ENCODE assay signal across 14 cellular contexts in genomic region chr9:137370865-137371520, GRCh38. TPM values are rescaled to one million over a fixed set of nuclear protein-coding genes. Genes with fewer than 3 reads are reported as not detected.
A peak's percentile ranks its signal among the peaks of the same experiment; 100 is the strongest.
DNase-seq lines count a peak whose midpoint lies in the region; ATAC-seq and TF ChIP-seq lines count a peak whose summit lies in the region.
"Had no signal": no experiment of that assay in that cellular context is flagged by ENCODE, and none has a peak within 500 bp of the region (broad histone marks: within the 10 kb centered on the region; RNA-seq: fewer than 3 reads in every experiment).

No MANE protein-coding gene starts in this region.

- H3K4me3 ChIP-seq in osteoblast (ENCODE audit: insufficient read depth, low read length), result no peak overlapping the region
- no peak overlapping the region for H3K4me3 ChIP-seq in effector memory CD4-positive, alpha-beta T cell (ENCODE audit: insufficient read depth, low read depth, low read length, poor library complexity, severe bottlenecking)
- H3K4me3 ChIP-seq: adrenal gland, suprapubic skin had no signal

- intact Hi-C loops in head of caudate nucleus (cut with DNase I), result no loop called here

- no peak overlapping the region for H3K27ac Mint-ChIP-seq in stimulated activated naive CD8-positive, alpha-beta T cell treated with anti-CD3 and anti-CD28 coated beads, Interleukin-15, amount 100 ng/mL, for 72 hours

- no peak overlapping the region for H2AFZ ChIP-seq in osteoblast (ENCODE audit: low read length)

- no peak overlapping the region for H3K27ac ChIP-seq in osteoblast (ENCODE audit: low read depth, low read length)
- H3K27ac ChIP-seq in effector memory CD4-positive, alpha-beta T cell (ENCODE audit: insufficient read depth, low read length, poor library complexity, severe bottlenecking), result no peak overlapping the region
- H3K27ac ChIP-seq: adrenal gland, suprapubic skin had no signal

- H3K27me3 ChIP-seq in osteoblast (ENCODE audit: insufficient read depth, low read length), result no peaks in the 10 kb centered on the region
- no peaks in the 10 kb centered on the region for H3K27me3 ChIP-seq in effector memory CD4-positive, alpha-beta T cell (replicated peaks; ENCODE audit: control insufficient read depth, insufficient read depth, low read length, poor library complexity, severe bottlenecking)
- H3K27me3 ChIP-seq: adrenal gland, suprapubic skin had no signal

- TF ChIP-seq CTCF in osteoblast (IDR thresholded peaks at IDR 0.05; ENCODE audit: extremely low read depth, low read depth, low read length), result no peak
- TF ChIP-seq CTCF in GM10248 (IDR thresholded peaks at IDR 0.05; ENCODE audit: control extremely low read depth, extremely low read depth, low read depth, missing control alignments), result no peak

- POLR2A ChIA-PET in GM10248 (lab: Yijun Ruan, JAX), result no interaction called here

- no peaks in the 10 kb centered on the region for H3K79me2 ChIP-seq in osteoblast (ENCODE audit: insufficient read depth, low read length)

- no peak overlapping the region for H3K4me2 ChIP-seq in osteoblast (ENCODE audit: insufficient read depth, low read length)

- H3K36me3 ChIP-seq in osteoblast (ENCODE audit: insufficient read depth, low read length), result no peaks in the 10 kb centered on the region
- H3K36me3 ChIP-seq in effector memory CD4-positive, alpha-beta T cell (ENCODE audit: control insufficient read depth, insufficient read depth, low read length), result no peaks in the 10 kb centered on the region
- H3K36me3 ChIP-seq: adrenal gland had no signal

- H3K4me3 Mint-ChIP-seq in stimulated activated naive CD8-positive, alpha-beta T cell treated with anti-CD3 and anti-CD28 coated beads, Interleukin-15, amount 100 ng/mL, for 72 hours, result no peak overlapping the region

- H3K4me1 ChIP-seq in osteoblast (ENCODE audit: insufficient read depth, low read length), result no peaks in the 10 kb centered on the region
- no peaks in the 10 kb centered on the region for H3K4me1 ChIP-seq in effector memory CD4-positive, alpha-beta T cell (ENCODE audit: control insufficient read depth, insufficient read depth, low read length, poor library complexity, severe bottlenecking)
- H3K4me1 ChIP-seq: adrenal gland, suprapubic skin had no signal

- H3K4me1 Mint-ChIP-seq in stimulated activated naive CD8-positive, alpha-beta T cell treated with anti-CD3 and anti-CD28 coated beads, Interleukin-15, amount 100 ng/mL, for 72 hours, result no peaks in the 10 kb centered on the region

- no peaks in the 10 kb centered on the region for H3K27me3 Mint-ChIP-seq in stimulated activated naive CD8-positive, alpha-beta T cell treated with anti-CD3 and anti-CD28 coated beads, Interleukin-15, amount 100 ng/mL, for 72 hours

- peak; percentile 24 for ATAC-seq in stimulated activated naive CD8-positive, alpha-beta T cell treated with anti-CD3 and anti-CD28 coated beads, Interleukin-15, amount 100 ng/mL, for 72 hours
- ATAC-seq in stimulated activated naive CD8-positive, alpha-beta T cell treated with anti-CD3 and anti-CD28 coated beads, Interleukin-15, Interleukin-2, amounts not matched to agents 100 U/mL and 50 U/mL, for 24 hours, result no peak
- ATAC-seq in HG02623 (IDR thresholded peaks at IDR 0.05; ENCODE audit: unreplicated experiment) (no peak), HG03469 (IDR thresholded peaks at IDR 0.05; ENCODE audit: unreplicated experiment) (no peak)

- H4K20me1 ChIP-seq in osteoblast (ENCODE audit: insufficient read depth, low read length), result no peaks in the 10 kb centered on the region

- CTCF ChIA-PET in GM10248 (lab: Yijun Ruan, JAX), result no interaction called here

- H3K9me3 Mint-ChIP-seq in stimulated activated naive CD8-positive, alpha-beta T cell treated with anti-CD3 and anti-CD28 coated beads, Interleukin-15, amount 100 ng/mL, for 72 hours, result no peaks in the 10 kb centered on the region

- DNase-seq in stimulated activated naive CD8-positive, alpha-beta T cell treated with anti-CD3 and anti-CD28 coated beads, Interleukin-15, amount 100 ng/mL, for 72 hours, result no peak
- no peak for DNase-seq in stimulated activated naive CD8-positive, alpha-beta T cell treated with anti-CD3 and anti-CD28 coated beads, Interleukin-15, Interleukin-2, amounts not matched to agents 100 U/mL and 50 U/mL, for 24 hours
- DNase-seq in head of caudate nucleus (peak; percentile 19 to 81 (median 62)), osteoblast (ENCODE audit: insufficient read length, low spot score, missing footprints) (peak; percentile 80), GM10248 (ENCODE audit: extremely low spot score) (no peak)
- DNase-seq in effector memory CD4-positive, alpha-beta T cell, result no peak
- DNase-seq: Kasumi-1, NCI-H1694, NCI-H524 treated with DMSO at 0.1 percent for 48 hours, T-helper 1 cell had no signal

- no peaks in the 10 kb centered on the region for H3K9me3 ChIP-seq in osteoblast (ENCODE audit: low read depth, low read length)
- no peaks in the 10 kb centered on the region for H3K9me3 ChIP-seq in effector memory CD4-positive, alpha-beta T cell (ENCODE audit: control insufficient read depth, low read length)
- H3K9me3 ChIP-seq: adrenal gland, suprapubic skin had no signal

RNA-seq across cellular contexts. Expression of gene EXD3, which starts 52.0 kb away (rescaled TPM):
- total RNA-seq in osteoblast, result 7.6 and 10.0 TPM in 2 replicates

RNA-seq across cellular contexts. Expression of gene NOXA1, which starts 52.2 kb away (rescaled TPM):
- total RNA-seq in osteoblast, result 0.36 and 0.88 TPM in 2 replicates

Comparison
In these comparisons a context has a peak if more than half of its experiments do, and no peak if none do; other contexts are left out.
1. DNase-seq: peak in head of caudate nucleus (42 of 42) and osteoblast (single experiment); none in stimulated activated naive CD8-positive, alpha-beta T cell treated with anti-CD3 and anti-CD28 coated beads, Interleukin-15, amount 100 ng/mL, for 72 hours (0 of 2), stimulated activated naive CD8-positive, alpha-beta T cell treated with anti-CD3 and anti-CD28 coated beads, Interleukin-15, Interleukin-2, amounts not matched to agents 100 U/mL and 50 U/mL, for 24 hours (single experiment), GM10248 (single experiment) and effector memory CD4-positive, alpha-beta T cell (0 of 3).